9 cellular contexts compared by ENCODE assay signal in genomic region chr1:50172299-50172698, GRCh38.
"Had no signal": no experiment of that assay in that cellular context is flagged by ENCODE, and none has a peak within 500 bp of the region (broad histone marks: within the 10 kb centered on the region; RNA-seq: fewer than 3 reads in every experiment).

No MANE protein-coding gene starts in this region.

- H3K4me3 ChIP-seq: GM23248, GM23338, HAP-1 had no signal

- ATAC-seq: GM23338, HCT116 had no signal

- H3K4me2 ChIP-seq: GM23338 had no signal

- H2AFZ ChIP-seq: GM23248, GM23338 had no signal

- H3K27ac ChIP-seq: GM23248 had no signal

- H3K9me3 ChIP-seq: HAP-1 had no signal

- H3K4me1 ChIP-seq: HAP-1 had no signal

- H3K36me3 ChIP-seq: HAP-1 had no signal

- H3K9ac ChIP-seq: GM23248 had no signal

- DNase-seq: GM23248, GOT3, H7, H9, HCEC 1CT, HFFc6 had no signal
